Comparison of ENCODE assay signal across 1 cellular context in genomic region chr21:36063375-36064084, GRCh38.
TF ChIP-seq lines count a peak whose summit lies in the region.

No MANE protein-coding gene starts in this region.

TF ChIP-seq in K562, 482 proteins besides CTCF, POLR2A, EP300 and RAD21 (continued from another document and continues in another):
- TF ChIP-seq ZNF445 (CRISPR knock-in tag; IDR thresholded peaks at IDR 0.05; ENCODE audit: low read depth) (no peak), CCAR2 (IDR thresholded peaks at IDR 0.05; ENCODE audit: low read depth, low read length) (no peak), ZNF586 (CRISPR knock-in tag; conservative IDR thresholded peaks at IDR 0.05) (no peak), ZNF143 (CRISPR knock-in tag; IDR thresholded peaks at IDR 0.05) (no peak), POU5F1 (IDR thresholded peaks at IDR 0.05; ENCODE audit: borderline replicate concordance, low read depth, low read length, partially characterized antibody) (no peak), MBD2 (IDR thresholded peaks at IDR 0.05; ENCODE audit: borderline replicate concordance, low read depth) (no peak), ZNF408 (CRISPR knock-in tag; IDR thresholded peaks at IDR 0.05; ENCODE audit: low read depth) (no peak), USF2 (CRISPR knock-in tag; IDR thresholded peaks at IDR 0.05) (no peak), CBX8 (IDR thresholded peaks at IDR 0.05; ENCODE audit: borderline replicate concordance, extremely low read depth, low read depth, low read length, poor library complexity, severe bottlenecking) (no peak), ZNF707 (CRISPR knock-in tag; conservative IDR thresholded peaks at IDR 0.05) (no peak), ZNF512 (tag; IDR thresholded peaks at IDR 0.05) (peak; percentile 46; the same call in 1 of the 2 replicates), ZFP30 (CRISPR knock-in tag; IDR thresholded peaks at IDR 0.05; ENCODE audit: borderline replicate concordance) (no peak), ZNF551 (CRISPR knock-in tag; IDR thresholded peaks at IDR 0.05) (no peak), NFE2L1 (tag; IDR thresholded peaks at IDR 0.05; ENCODE audit: borderline replicate concordance, low read depth) (no peak), GATA2 (CRISPR knock-in tag; IDR thresholded peaks at IDR 0.05) (no peak), MYBL2 (IDR thresholded peaks at IDR 0.05; ENCODE audit: low read depth) (no peak), MYBL2 (CRISPR knock-in tag; IDR thresholded peaks at IDR 0.05; ENCODE audit: borderline replicate concordance) (no peak), FOSL1 (tag; conservative IDR thresholded peaks at IDR 0.05) (no peak), ILK (tag; IDR thresholded peaks at IDR 0.05; ENCODE audit: borderline replicate concordance, low read depth) (no peak), TAF1 (IDR thresholded peaks at IDR 0.05; ENCODE audit: control insufficient read depth, extremely low read depth, insufficient read depth, low read length, severe bottlenecking) (no peak), TAF7 (tag; IDR thresholded peaks at IDR 0.05) (no peak), CREB5 (CRISPR knock-in tag; IDR thresholded peaks at IDR 0.05) (no peak), NCOA6 (IDR thresholded peaks at IDR 0.05) (no peak), CBX5 (IDR thresholded peaks at IDR 0.05; ENCODE audit: borderline replicate concordance, low read depth) (no peak), NELFE (IDR thresholded peaks at IDR 0.05; ENCODE audit: insufficient read depth, insufficient read length) (no peak), TEAD4 (IDR thresholded peaks at IDR 0.05; ENCODE audit: low read length) (no peak), TEAD4 (CRISPR knock-in tag; IDR thresholded peaks at IDR 0.05; ENCODE audit: borderline replicate concordance) (no peak), ATF3 (IDR thresholded peaks at IDR 0.05) (no peak), ATF3 (CRISPR knock-in tag; conservative IDR thresholded peaks at IDR 0.05) (no peak), LEF1 (IDR thresholded peaks at IDR 0.05) (no peak)
- TF ChIP-seq, protein P1, sequence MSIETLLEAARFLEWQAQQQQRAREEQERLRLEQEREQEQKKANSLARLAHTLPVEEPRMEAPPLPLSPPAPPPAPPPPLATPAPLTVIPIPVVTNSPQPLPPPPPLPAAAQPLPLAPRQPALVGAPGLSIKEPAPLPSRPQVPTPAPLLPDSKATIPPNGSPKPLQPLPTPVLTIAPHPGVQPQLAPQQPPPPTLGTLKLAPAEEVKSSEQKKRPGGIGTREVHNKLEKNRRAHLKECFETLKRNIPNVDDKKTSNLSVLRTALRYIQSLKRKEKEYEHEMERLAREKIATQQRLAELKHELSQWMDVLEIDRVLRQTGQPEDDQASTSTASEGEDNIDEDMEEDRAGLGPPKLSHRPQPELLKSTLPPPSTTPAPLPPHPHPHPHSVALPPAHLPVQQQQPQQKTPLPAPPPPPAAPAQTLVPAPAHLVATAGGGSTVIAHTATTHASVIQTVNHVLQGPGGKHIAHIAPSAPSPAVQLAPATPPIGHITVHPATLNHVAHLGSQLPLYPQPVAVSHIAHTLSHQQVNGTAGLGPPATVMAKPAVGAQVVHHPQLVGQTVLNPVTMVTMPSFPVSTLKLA (conservative IDR thresholded peaks at IDR 0.05) = 0 out of 4 replicates have a peak, but pooled peaks of 1 of the 2 experiments have one; percentile 2
- TF ChIP-seq, protein P2, sequence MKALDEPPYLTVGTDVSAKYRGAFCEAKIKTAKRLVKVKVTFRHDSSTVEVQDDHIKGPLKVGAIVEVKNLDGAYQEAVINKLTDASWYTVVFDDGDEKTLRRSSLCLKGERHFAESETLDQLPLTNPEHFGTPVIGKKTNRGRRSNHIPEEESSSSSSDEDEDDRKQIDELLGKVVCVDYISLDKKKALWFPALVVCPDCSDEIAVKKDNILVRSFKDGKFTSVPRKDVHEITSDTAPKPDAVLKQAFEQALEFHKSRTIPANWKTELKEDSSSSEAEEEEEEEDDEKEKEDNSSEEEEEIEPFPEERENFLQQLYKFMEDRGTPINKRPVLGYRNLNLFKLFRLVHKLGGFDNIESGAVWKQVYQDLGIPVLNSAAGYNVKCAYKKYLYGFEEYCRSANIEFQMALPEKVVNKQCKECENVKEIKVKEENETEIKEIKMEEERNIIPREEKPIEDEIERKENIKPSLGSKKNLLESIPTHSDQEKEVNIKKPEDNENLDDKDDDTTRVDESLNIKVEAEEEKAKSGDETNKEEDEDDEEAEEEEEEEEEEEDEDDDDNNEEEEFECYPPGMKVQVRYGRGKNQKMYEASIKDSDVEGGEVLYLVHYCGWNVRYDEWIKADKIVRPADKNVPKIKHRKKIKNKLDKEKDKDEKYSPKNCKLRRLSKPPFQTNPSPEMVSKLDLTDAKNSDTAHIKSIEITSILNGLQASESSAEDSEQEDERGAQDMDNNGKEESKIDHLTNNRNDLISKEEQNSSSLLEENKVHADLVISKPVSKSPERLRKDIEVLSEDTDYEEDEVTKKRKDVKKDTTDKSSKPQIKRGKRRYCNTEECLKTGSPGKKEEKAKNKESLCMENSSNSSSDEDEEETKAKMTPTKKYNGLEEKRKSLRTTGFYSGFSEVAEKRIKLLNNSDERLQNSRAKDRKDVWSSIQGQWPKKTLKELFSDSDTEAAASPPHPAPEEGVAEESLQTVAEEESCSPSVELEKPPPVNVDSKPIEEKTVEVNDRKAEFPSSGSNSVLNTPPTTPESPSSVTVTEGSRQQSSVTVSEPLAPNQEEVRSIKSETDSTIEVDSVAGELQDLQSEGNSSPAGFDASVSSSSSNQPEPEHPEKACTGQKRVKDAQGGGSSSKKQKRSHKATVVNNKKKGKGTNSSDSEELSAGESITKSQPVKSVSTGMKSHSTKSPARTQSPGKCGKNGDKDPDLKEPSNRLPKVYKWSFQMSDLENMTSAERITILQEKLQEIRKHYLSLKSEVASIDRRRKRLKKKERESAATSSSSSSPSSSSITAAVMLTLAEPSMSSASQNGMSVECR (CRISPR knock-in tag; IDR thresholded peaks at IDR 0.05) = no peak
- TF ChIP-seq, protein P3, sequence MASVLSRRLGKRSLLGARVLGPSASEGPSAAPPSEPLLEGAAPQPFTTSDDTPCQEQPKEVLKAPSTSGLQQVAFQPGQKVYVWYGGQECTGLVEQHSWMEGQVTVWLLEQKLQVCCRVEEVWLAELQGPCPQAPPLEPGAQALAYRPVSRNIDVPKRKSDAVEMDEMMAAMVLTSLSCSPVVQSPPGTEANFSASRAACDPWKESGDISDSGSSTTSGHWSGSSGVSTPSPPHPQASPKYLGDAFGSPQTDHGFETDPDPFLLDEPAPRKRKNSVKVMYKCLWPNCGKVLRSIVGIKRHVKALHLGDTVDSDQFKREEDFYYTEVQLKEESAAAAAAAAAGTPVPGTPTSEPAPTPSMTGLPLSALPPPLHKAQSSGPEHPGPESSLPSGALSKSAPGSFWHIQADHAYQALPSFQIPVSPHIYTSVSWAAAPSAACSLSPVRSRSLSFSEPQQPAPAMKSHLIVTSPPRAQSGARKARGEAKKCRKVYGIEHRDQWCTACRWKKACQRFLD (CRISPR knock-in tag; IDR thresholded peaks at IDR 0.05) = no peak
- TF ChIP-seq, protein P4, sequence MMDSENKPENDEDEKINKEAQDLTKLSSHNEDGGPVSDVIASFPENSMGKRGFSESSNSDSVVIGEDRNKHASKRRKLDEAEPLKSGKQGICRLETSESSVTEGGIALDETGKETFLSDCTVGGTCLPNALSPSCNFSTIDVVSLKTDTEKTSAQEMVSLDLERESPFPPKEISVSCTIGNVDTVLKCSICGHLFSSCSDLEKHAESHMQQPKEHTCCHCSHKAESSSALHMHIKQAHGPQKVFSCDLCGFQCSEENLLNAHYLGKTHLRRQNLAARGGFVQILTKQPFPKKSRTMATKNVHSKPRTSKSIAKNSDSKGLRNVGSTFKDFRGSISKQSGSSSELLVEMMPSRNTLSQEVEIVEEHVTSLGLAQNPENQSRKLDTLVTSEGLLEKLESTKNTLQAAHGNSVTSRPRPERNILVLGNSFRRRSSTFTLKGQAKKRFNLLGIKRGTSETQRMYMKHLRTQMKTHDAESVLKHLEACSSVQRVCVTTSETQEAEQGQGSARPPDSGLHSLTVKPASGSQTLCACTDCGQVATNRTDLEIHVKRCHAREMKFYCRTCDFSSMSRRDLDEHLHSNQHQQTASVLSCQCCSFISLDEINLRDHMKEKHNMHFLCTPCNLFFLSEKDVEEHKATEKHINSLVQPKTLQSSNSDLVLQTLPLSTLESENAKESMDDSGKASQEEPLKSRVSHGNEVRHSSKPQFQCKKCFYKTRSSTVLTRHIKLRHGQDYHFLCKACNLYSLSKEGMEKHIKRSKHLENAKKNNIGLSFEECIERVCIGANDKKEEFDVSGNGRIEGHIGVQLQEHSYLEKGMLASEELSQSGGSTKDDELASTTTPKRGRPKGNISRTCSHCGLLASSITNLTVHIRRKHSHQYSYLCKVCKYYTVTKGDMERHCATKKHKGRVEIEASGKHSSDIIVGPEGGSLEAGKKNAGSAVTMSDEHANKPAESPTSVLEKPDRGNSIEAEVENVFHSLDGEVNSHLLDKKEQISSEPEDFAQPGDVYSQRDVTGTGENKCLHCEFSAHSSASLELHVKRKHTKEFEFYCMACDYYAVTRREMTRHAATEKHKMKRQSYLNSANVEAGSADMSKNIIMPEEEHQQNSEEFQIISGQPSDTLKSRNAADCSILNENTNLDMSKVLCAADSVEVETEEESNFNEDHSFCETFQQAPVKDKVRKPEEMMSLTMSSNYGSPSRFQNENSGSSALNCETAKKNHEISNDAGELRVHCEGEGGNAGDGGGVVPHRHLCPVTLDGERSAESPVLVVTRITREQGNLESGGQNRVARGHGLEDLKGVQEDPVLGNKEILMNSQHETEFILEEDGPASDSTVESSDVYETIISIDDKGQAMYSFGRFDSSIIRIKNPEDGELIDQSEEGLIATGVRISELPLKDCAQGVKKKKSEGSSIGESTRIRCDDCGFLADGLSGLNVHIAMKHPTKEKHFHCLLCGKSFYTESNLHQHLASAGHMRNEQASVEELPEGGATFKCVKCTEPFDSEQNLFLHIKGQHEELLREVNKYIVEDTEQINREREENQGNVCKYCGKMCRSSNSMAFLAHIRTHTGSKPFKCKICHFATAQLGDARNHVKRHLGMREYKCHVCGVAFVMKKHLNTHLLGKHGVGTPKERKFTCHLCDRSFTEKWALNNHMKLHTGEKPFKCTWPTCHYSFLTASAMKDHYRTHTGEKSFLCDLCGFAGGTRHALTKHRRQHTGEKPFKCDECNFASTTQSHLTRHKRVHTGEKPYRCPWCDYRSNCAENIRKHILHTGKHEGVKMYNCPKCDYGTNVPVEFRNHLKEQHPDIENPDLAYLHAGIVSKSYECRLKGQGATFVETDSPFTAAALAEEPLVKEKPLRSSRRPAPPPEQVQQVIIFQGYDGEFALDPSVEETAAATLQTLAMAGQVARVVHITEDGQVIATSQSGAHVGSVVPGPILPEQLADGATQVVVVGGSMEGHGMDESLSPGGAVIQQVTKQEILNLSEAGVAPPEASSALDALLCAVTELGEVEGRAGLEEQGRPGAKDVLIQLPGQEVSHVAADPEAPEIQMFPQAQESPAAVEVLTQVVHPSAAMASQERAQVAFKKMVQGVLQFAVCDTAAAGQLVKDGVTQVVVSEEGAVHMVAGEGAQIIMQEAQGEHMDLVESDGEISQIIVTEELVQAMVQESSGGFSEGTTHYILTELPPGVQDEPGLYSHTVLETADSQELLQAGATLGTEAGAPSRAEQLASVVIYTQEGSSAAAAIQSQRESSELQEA (IDR thresholded peaks at IDR 0.05; ENCODE audit: low read depth) = no peak
- TF ChIP-seq, protein P5, sequence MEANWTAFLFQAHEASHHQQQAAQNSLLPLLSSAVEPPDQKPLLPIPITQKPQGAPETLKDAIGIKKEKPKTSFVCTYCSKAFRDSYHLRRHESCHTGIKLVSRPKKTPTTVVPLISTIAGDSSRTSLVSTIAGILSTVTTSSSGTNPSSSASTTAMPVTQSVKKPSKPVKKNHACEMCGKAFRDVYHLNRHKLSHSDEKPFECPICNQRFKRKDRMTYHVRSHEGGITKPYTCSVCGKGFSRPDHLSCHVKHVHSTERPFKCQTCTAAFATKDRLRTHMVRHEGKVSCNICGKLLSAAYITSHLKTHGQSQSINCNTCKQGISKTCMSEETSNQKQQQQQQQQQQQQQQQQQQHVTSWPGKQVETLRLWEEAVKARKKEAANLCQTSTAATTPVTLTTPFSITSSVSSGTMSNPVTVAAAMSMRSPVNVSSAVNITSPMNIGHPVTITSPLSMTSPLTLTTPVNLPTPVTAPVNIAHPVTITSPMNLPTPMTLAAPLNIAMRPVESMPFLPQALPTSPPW (CRISPR knock-in tag; IDR thresholded peaks at IDR 0.05) = peak; percentile 24; the same call in 1 of the 2 replicates
